9 cellular contexts compared by ENCODE assay signal in genomic region chr16:8647721-8648318, GRCh38. TPM values are rescaled to one million over a fixed set of nuclear protein-coding genes. Genes with fewer than 3 reads are reported as not detected.
"Had no signal": no experiment of that assay in that cellular context is flagged by ENCODE, and none has a peak within 500 bp of the region (broad histone marks: within the 10 kb centered on the region; RNA-seq: fewer than 3 reads in every experiment).

No MANE protein-coding gene starts in this region.

- H3K4me2 ChIP-seq: GM23338 had no signal

- ATAC-seq: GM23338, HCT116 had no signal

- H3K4me1 ChIP-seq: HAP-1 had no signal

- H2AFZ ChIP-seq: GM23338 had no signal

- H3K4me3 ChIP-seq: GM23338, HAP-1 had no signal

- FAIRE-seq: HTR-8/SVneo had no signal

- H3K9me3 ChIP-seq: HAP-1 had no signal

- DNase-seq: H7, KG1 had no signal

RNA-seq across cellular contexts. Expression of gene TMEM114, which starts 57.5 kb away (rescaled TPM):
- total RNA-seq: H4, H7, HT-29 had no signal
- polyA plus RNA-seq: IgD-negative memory B cell had no signal
